Comparison of ENCODE assay signal across 10 cellular contexts in the genomic region with DNA sequence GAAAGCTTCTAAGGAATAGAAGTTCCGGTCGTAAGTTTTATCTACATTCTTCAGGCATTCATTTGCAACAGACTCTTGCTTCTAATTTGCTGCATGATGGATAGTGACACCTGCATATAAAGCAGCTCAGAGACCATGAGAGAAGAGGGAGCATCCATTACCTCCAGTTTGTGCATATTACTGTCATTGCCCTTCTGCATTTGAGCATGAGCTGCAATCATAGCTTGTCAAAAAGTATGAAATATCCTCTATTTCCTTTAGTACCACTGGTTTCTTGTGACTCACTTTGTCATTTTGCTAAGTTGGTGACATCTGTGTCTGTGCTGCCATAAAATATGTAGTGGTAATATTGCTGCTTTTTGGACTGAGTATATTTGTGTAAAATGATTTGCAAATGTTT.
"Had no signal": no experiment of that assay in that cellular context is flagged by ENCODE, and none has a peak within 500 bp of the region (broad histone marks: within the 10 kb centered on the region; RNA-seq: fewer than 3 reads in every experiment).

No MANE protein-coding gene starts in this region.

- H3K27ac Mint-ChIP-seq: GM23338, H9, HFFc6 had no signal

- H3K4me2 ChIP-seq: GM23338 had no signal

- H3K4me3 ChIP-seq: GM23248, GM23338, HAP-1 had no signal

- H3K4me3 Mint-ChIP-seq: GM23338, H9, HFFc6 had no signal

- H3K27ac ChIP-seq: GM23248 had no signal

- DNase-seq: GM23248, GOT3, H7, H9, HCEC 1CT, HFFc6 had no signal

- H3K9me3 Mint-ChIP-seq: GM23338, H9 had no signal

- H3K4me1 Mint-ChIP-seq: GM23338 had no signal

- H3K36me3 ChIP-seq: HAP-1 had no signal

- FAIRE-seq: H1 had no signal

- H3K9me3 ChIP-seq: HAP-1 had no signal

- H3K9ac ChIP-seq: GM23248 had no signal

- H3K4me1 ChIP-seq: HAP-1 had no signal

- H2AFZ ChIP-seq: GM23248, GM23338 had no signal

- ATAC-seq: GM23338, HCT116 had no signal
